ENCODE assay signal across 8 cellular contexts in the genomic region with DNA sequence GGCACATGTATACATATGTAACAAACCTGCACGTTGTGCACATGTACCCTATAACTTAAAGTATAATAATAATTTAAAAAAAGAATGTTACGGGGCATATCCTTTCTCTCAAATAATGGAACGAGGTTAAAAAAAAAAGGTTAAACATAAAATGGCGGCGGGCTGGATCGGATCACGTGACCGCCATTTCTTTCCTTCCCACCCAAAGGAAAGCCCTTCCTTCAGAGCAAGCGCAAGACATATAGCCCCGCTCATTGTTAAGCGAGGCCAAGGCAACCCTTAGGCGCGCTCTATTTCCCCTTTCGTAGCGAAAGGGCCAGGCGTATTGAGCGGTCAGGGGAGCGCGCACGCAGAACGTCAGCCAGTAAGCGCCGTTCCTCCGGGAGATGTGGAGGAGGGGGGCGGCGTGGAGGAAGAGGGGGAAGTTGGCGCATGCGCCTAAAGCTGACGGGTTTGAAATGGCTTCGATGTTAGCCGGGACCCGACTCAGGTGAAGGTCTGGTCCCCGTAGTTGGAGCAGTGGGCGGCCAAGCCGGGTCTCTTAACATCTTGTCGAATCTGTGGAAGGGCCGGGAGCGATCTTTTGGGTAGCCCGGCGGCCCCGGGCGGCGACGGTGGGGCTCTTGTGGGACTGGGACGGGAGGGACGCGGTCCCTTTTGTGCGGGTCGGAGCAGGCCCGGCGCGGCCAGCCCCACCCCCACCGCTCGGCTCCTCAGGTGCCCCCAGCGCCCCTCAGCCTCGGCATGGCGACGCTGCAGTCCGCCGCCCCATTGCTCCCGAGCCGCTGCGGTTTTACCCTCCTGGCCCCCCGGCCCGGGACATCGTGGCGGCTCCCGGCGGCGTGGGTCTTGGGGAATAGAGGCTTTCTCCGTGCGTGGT. TPM values are rescaled to one million over a fixed set of nuclear protein-coding genes. Genes with fewer than 3 reads are reported as not detected.
A peak's percentile ranks its signal among the peaks of the same experiment; 100 is the strongest.
DNase-seq lines count a peak whose midpoint lies in the region; ATAC-seq, FAIRE-seq and TF ChIP-seq lines count a peak whose summit lies in the region.

A gene with protein sequence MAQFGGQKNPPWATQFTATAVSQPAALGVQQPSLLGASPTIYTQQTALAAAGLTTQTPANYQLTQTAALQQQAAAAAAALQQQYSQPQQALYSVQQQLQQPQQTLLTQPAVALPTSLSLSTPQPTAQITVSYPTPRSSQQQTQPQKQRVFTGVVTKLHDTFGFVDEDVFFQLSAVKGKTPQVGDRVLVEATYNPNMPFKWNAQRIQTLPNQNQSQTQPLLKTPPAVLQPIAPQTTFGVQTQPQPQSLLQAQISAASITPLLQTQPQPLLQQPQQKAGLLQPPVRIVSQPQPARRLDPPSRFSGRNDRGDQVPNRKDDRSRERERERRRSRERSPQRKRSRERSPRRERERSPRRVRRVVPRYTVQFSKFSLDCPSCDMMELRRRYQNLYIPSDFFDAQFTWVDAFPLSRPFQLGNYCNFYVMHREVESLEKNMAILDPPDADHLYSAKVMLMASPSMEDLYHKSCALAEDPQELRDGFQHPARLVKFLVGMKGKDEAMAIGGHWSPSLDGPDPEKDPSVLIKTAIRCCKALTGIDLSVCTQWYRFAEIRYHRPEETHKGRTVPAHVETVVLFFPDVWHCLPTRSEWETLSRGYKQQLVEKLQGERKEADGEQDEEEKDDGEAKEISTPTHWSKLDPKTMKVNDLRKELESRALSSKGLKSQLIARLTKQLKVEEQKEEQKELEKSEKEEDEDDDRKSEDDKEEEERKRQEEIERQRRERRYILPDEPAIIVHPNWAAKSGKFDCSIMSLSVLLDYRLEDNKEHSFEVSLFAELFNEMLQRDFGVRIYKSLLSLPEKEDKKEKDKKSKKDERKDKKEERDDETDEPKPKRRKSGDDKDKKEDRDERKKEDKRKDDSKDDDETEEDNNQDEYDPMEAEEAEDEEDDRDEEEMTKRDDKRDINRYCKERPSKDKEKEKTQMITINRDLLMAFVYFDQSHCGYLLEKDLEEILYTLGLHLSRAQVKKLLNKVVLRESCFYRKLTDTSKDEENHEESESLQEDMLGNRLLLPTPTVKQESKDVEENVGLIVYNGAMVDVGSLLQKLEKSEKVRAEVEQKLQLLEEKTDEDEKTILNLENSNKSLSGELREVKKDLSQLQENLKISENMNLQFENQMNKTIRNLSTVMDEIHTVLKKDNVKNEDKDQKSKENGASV (plus strand): TSS at position 447 of the 880 bp plus-strand sequence. CDS start 1,266 bp downstream, outside the sequence.

- H3K4me3 ChIP-seq in BE2C (ENCODE audit: low read depth, low read length) = peak within 1 kb of the TSS; percentile 94

- no peak for TF ChIP-seq CTCF in BE2C (IDR thresholded peaks at IDR 0.05; ENCODE audit: low read depth, low read length)

- H3K36me3 ChIP-seq in BE2C = peaks cover 31% of the 10 kb centered on the region

- peak; percentile 55 for FAIRE-seq in colon (lab: Jason Lieb, UNC)

- no peaks in the 10 kb centered on the region for H3K27me3 ChIP-seq in BE2C

- no peaks in the 10 kb centered on the region for H3K4me1 ChIP-seq in BE2C

- H3K9me3 ChIP-seq in BE2C = peaks cover 2% of the 10 kb centered on the region; the same call in 1 of the 2 replicates

- DNase-seq in BE2C (peak; percentile 97), GM19240 (ENCODE audit: insufficient read length, low spot score) (peak; percentile 64), NCI-H526 (lab: John Stamatoyannopoulos, UW) (peak; percentile 97 to 98), kidney glomerular epithelial cell (lab: John Stamatoyannopoulos, UW) (peak; percentile 96)
- DNase-seq in activated CD4-positive, alpha-beta T cell treated with anti-CD3 and anti-CD28 coated beads for 48 hours = peak; percentile 98
- peak; percentile 92 to 95 for DNase-seq in stimulated activated CD4-positive, alpha-beta T cell treated with anti-CD3 and anti-CD28 coated beads, Interleukin-1b, Interleukin-23, amount 100 ng/mL, for 1 hour (ENCODE audit: low read depth in 2 of 2)

- peak; percentile 98 for ATAC-seq in HG03460 (IDR thresholded peaks at IDR 0.05; ENCODE audit: unreplicated experiment)

RNA-seq across cellular contexts. Expression of the gene that starts here (rescaled TPM):
- 70.7 TPM for polyA plus RNA-seq in BE2C (2012; ENCODE audit: insufficient read depth, insufficient read length, low read depth)

Comparison
In these comparisons a context has a peak if more than half of its experiments do, and no peak if none do; other contexts are left out.
1. Peak in every context shown above with its lines: DNase-seq, ATAC-seq and H3K4me3 ChIP-seq.